ENCODE assay signal across 10 cellular contexts in genomic region chr9:97980918-97981827, GRCh38. TPM values are rescaled to one million over a fixed set of nuclear protein-coding genes. Genes with fewer than 3 reads are reported as not detected.
DNase-seq lines count a peak whose midpoint lies in the region; ATAC-seq and TF ChIP-seq lines count a peak whose summit lies in the region.
"Had no signal": no experiment of that assay in that cellular context is flagged by ENCODE, and none has a peak within 500 bp of the region (broad histone marks: within the 10 kb centered on the region; RNA-seq: fewer than 3 reads in every experiment).

No MANE protein-coding gene starts in this region.

- H3K27ac ChIP-seq in colonic mucosa, result no peak overlapping the region

- peak overlapping the region; percentile 24 to 48 for H3K9ac ChIP-seq in colonic mucosa (ENCODE audit: low read depth in 2 of 2, low read length in 2 of 2)

- ATAC-seq in GM21447 (IDR thresholded peaks at IDR 0.05; ENCODE audit: unreplicated experiment), result no peak
- ATAC-seq: left lung, T-helper 17 cell had no signal

- no peaks in the 10 kb centered on the region for H3K9me3 ChIP-seq in colonic mucosa
- H3K9me3 ChIP-seq: left lung had no signal

- DNase-seq in Ammon's horn (ENCODE audit: low spot score) (peak; percentile 88), NCI-H1694 treated with DMSO at 0.1 percent for 48 hours (lab: John Stamatoyannopoulos, UW) (peak; percentile 39), colonic mucosa (peak; percentile 40), myocyte (ENCODE audit: low read depth) (peak; percentile 34), HuH-7 (ENCODE audit: low spot score) (no peak), SW 1271 (lab: John Stamatoyannopoulos, UW) (no peak)
- DNase-seq in stimulated activated CD4-positive, alpha-beta T cell treated with anti-CD3 and anti-CD28 coated beads, Interleukin-1b, Interleukin-23, amount 100 ng/mL, for 48 hours, result no peak
- DNase-seq: left lung, T-helper 17 cell had no signal

- H3K4me1 ChIP-seq in colonic mucosa, result peaks cover 5% of the 10 kb centered on the region

- no peak for TF ChIP-seq CTCF in colonic mucosa (IDR thresholded peaks at IDR 0.05)

- H3K27me3 ChIP-seq in colonic mucosa, result no peaks in the 10 kb centered on the region
- H3K27me3 ChIP-seq: left lung had no signal

- H3K36me3 ChIP-seq in colonic mucosa, result no peaks in the 10 kb centered on the region
- H3K36me3 ChIP-seq: left lung had no signal

- H3K4me3 ChIP-seq in colonic mucosa, result no peak overlapping the region

- intact Hi-C loops in colonic mucosa (cut with DNase I), result no loop called here

RNA-seq across cellular contexts. Expression of gene ANP32B, which starts 2.0 kb away (rescaled TPM):
- 100 to 1,000 TPM; 133 to 183 TPM for total RNA-seq in colonic mucosa
- 7.0 and 7.1 TPM in 2 replicates for total RNA-seq in myocyte
- 88.5 TPM for polyA plus RNA-seq in myocyte (2012)

RNA-seq across cellular contexts. Expression of gene HEMGN, which starts 43.2 kb away (rescaled TPM):
- under 1 TPM in 1 of 2 donors, not detected in 1; 0.22 TPM for total RNA-seq in colonic mucosa
- total RNA-seq in myocyte, result 0.08 and 0.10 TPM in 2 replicates
- polyA plus RNA-seq in myocyte (2012), result not detected

RNA-seq across cellular contexts. Expression of gene TRMO, which starts 58.9 kb away (rescaled TPM):
- 10 to 100 TPM; 10.2 to 11.9 TPM for total RNA-seq in colonic mucosa
- 12.4 and 18.6 TPM in 2 replicates for total RNA-seq in myocyte
- 10.7 TPM for polyA plus RNA-seq in myocyte (2012)

Comparison
In these comparisons a context has a peak if more than half of its experiments do, and no peak if none do; other contexts are left out.
1. DNase-seq: peak in Ammon's horn (single experiment), NCI-H1694 treated with DMSO at 0.1 percent for 48 hours (single experiment), colonic mucosa (single experiment) and myocyte (single experiment); none in HuH-7 (single experiment), stimulated activated CD4-positive, alpha-beta T cell treated with anti-CD3 and anti-CD28 coated beads, Interleukin-1b, Interleukin-23, amount 100 ng/mL, for 48 hours (single experiment) and SW 1271 (0 of 2).
2. RNA of gene ANP32B, which starts 2.0 kb away (total RNA-seq): 133 to 183 TPM in colonic mucosa; 7.0 to 7.1 TPM in myocyte; every median in the first group is over 10 times any median in the second.